In the genomic region with DNA sequence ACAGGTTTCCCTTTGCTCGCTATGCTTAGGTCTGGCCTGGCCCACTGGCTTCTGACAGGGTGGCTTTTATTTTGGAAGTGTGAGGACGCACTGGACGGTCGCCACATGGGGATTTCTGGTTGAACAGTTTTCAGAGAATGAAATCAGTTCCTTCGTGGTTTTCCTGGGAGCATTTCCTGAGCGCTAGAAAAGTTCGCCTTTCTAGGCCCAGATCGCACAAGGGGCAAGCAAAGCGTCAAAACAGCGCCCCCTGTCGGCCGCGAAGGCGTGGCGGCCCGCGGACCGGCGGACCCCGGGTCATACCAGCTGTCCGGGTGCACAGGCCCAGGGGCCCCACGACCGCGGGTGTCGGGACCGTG, we compare ENCODE assay signal across 8 cellular contexts. TPM values are rescaled to one million over a fixed set of nuclear protein-coding genes. Genes with fewer than 3 reads are reported as not detected.
A peak's percentile ranks its signal among the peaks of the same experiment; 100 is the strongest.
DNase-seq lines count a peak whose midpoint lies in the region; ATAC-seq and TF ChIP-seq lines count a peak whose summit lies in the region.

No MANE protein-coding gene starts in this region.

- peaks cover 21% of the 10 kb centered on the region for H3K4me1 ChIP-seq in Loucy (ENCODE audit: insufficient read depth, low read length, poor library complexity, severe bottlenecking)

- no peaks in the 10 kb centered on the region for H3K36me3 ChIP-seq in Loucy (ENCODE audit: insufficient read depth, low read length)

- H4K20me1 ChIP-seq in Loucy (ENCODE audit: insufficient read depth, low read length, poor library complexity, severe bottlenecking), result no peaks in the 10 kb centered on the region

- DNase-seq in CD1c-positive myeloid dendritic cell (ENCODE audit: extremely low spot score) (peak; percentile 88), epithelial cell of esophagus (ENCODE audit: low read depth) (peak; percentile 44), mucosa of gallbladder (ENCODE audit: low spot score) (peak; percentile 83), COR-L47 (lab: John Stamatoyannopoulos, UW) (no peak)
- peak; percentile 63 for DNase-seq in activated CD8-positive, alpha-beta memory T cell treated with anti-CD3 and anti-CD28 coated beads, Interleukin-2, amount 50 U/mL, for 24 hours (ENCODE audit: extremely low read depth)
- DNase-seq in stimulated activated CD8-positive, alpha-beta memory T cell treated with anti-CD3 and anti-CD28 coated beads, Interleukin-4, amount 100 ng/mL, for 1 hour (ENCODE audit: low read depth in 2 of 2, low spot score in 1 of 2), result peak; percentile 76 to 77

- peak overlapping the region; percentile 99 for H2AFZ ChIP-seq in Loucy (ENCODE audit: low read length)

- H3K9ac ChIP-seq in Loucy (ENCODE audit: low read depth, low read length, poor library complexity, severe bottlenecking), result peak overlapping the region; percentile 76

- no peaks in the 10 kb centered on the region for H3K27me3 ChIP-seq in Loucy (ENCODE audit: insufficient read depth, low read length, poor library complexity, severe bottlenecking)

- H3K9me3 ChIP-seq in Loucy (ENCODE audit: insufficient read depth, low read depth, low read length), result no peaks in the 10 kb centered on the region

- peak overlapping the region; percentile 83 for H3K4me3 ChIP-seq in Loucy (ENCODE audit: low read length, poor library complexity, severe bottlenecking)
- H3K4me3 ChIP-seq in epithelial cell of esophagus (ENCODE audit: low read length), result peak overlapping the region; percentile 44

- TF ChIP-seq CTCF in Loucy (conservative IDR thresholded peaks at IDR 0.05; ENCODE audit: low read length), result peak; percentile 80
- peak; percentile 59 for TF ChIP-seq CTCF in epithelial cell of esophagus (IDR thresholded peaks at IDR 0.05; ENCODE audit: insufficient read depth, low read depth, low read length, missing control alignments)

- H3K9me2 ChIP-seq in Loucy (replicated peaks; ENCODE audit: low read depth, low read length), result no peaks in the 10 kb centered on the region

- H3K79me2 ChIP-seq in Loucy (ENCODE audit: insufficient read depth, low read length), result no peaks in the 10 kb centered on the region

- H3F3A ChIP-seq in Loucy (ENCODE audit: low read depth), result no peaks in the 10 kb centered on the region

- peak; percentile 41 for ATAC-seq in GM21526 (IDR thresholded peaks at IDR 0.05; ENCODE audit: low FRiP score, unreplicated experiment)

- H3K4me2 ChIP-seq in Loucy (ENCODE audit: low read depth, low read length, poor library complexity, severe bottlenecking), result peak overlapping the region; percentile 95

RNA-seq across cellular contexts. Expression of gene CYP2R1, which starts 12.7 kb away (rescaled TPM):
- 9.6 TPM for total RNA-seq in mucosa of gallbladder
